Comparison of ENCODE assay signal across 1 cellular context in genomic region chr7:9846902-9847301, GRCh38.
TF ChIP-seq lines count a peak whose summit lies in the region.

No MANE protein-coding gene starts in this region.

TF ChIP-seq in A549, 52 proteins besides CTCF, POLR2A, EP300 and RAD21 (continued from another document):
- no peak for TF ChIP-seq RFX5 (IDR thresholded peaks at IDR 0.05)
